ENCODE assay signal across 8 cellular contexts in the genomic region with DNA sequence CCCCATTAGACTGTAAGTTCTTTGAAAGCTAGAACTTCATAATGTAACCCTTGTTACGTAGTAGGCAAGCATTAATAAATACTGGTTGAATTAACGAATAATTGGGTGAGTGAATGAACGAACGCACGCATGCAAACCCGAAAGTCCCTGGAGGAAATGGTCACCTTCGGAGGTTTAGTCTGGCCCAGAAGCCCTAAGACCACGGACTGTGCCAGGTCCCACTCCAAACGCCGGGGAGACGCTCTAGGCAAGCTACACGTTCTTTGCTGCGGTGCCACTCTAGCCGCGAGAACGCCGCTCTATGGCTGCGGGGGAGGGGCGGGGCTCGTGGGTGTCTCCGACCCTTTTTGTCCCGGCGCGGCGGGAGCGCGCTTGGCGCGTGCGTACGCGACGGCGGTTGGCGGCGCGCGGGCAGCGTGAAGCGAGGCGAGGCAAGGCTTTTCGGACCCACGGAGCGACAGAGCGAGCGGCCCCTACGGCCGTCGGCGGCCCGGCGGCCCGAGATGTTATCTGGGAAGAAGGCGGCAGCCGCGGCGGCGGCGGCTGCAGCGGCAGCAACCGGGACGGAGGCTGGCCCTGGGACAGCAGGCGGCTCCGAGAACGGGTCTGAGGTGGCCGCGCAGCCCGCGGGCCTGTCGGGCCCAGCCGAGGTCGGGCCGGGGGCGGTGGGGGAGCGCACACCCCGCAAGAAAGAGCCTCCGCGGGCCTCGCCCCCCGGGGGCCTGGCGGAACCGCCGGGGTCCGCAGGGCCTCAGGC. TPM values are rescaled to one million over a fixed set of nuclear protein-coding genes. Genes with fewer than 3 reads are reported as not detected.
A peak's percentile ranks its signal among the peaks of the same experiment; 100 is the strongest.
DNase-seq lines count a peak whose midpoint lies in the region; ATAC-seq and TF ChIP-seq lines count a peak whose summit lies in the region.

A gene (plus strand): TSS at position 375 of the 757 bp plus-strand sequence. CDS start 129 bp downstream, at position 504.

- H3K4me3 ChIP-seq in HUES6 (ENCODE audit: low read depth, low read length) (peak within 1 kb of the TSS; percentile 100), OCI-LY3 (ENCODE audit: low read length) (peak within 1 kb of the TSS; percentile 99)

- H3K27me3 Mint-ChIP-seq in endothelial cell (ENCODE audit: unreplicated experiment), result peaks cover 8% of the 10 kb centered on the region

- no peaks in the 10 kb centered on the region for H3K9me3 Mint-ChIP-seq in endothelial cell (ENCODE audit: unreplicated experiment)

- H3K9ac ChIP-seq in HUES6 (ENCODE audit: low read length) (peak within 1 kb of the TSS; percentile 98), OCI-LY3 (ENCODE audit: low read length) (peak within 1 kb of the TSS; percentile 89)

- peak; percentile 94 for ATAC-seq in GM21423 (IDR thresholded peaks at IDR 0.05; ENCODE audit: unreplicated experiment)

- H3K36me3 Mint-ChIP-seq in endothelial cell (ENCODE audit: low read depth, unreplicated experiment), result peaks cover 8% of the 10 kb centered on the region

- peaks cover 19% of the 10 kb centered on the region; the same call in 1 of the 2 replicates for H3K9me3 ChIP-seq in HUES6 (ENCODE audit: control insufficient read depth, insufficient read depth, low read depth, low read length)
- H3K9me3 ChIP-seq in OCI-LY3 (ENCODE audit: insufficient read depth, low read length), result no peaks in the 10 kb centered on the region

- peak; percentile 99 for DNase-seq in DMS 273 (lab: John Stamatoyannopoulos, UW; ENCODE audit: unreplicated experiment)
- DNase-seq in activated CD8-positive, alpha-beta memory T cell treated with anti-CD3 and anti-CD28 coated beads, Interleukin-2, amount 50 U/mL, for 48 hours, result peak; percentile 96
- peak; percentile 95 for DNase-seq in endothelial cell (ENCODE audit: low spot score)
- DNase-seq in midbrain (lab: John Stamatoyannopoulos, UW), result peak; percentile 98
- peak; percentile 89 to 91 for DNase-seq in stimulated activated CD8-positive, alpha-beta memory T cell treated with anti-CD3 and anti-CD28 coated beads, Interleukin-2, amount 100 ng/mL, for 1 hour (ENCODE audit: low read depth in 2 of 2)

- H3K79me2 ChIP-seq in OCI-LY3 (ENCODE audit: low read length), result peaks cover 50% of the 10 kb centered on the region

- H3K27ac ChIP-seq in HUES6 (ENCODE audit: low read depth, low read length) (peak within 1 kb of the TSS; percentile 93), OCI-LY3 (ENCODE audit: low read length) (peak within 1 kb of the TSS; percentile 52)

- no peaks in the 10 kb centered on the region for H3K4me1 ChIP-seq in HUES6 (ENCODE audit: control insufficient read depth, insufficient read depth, low read length)
- peaks cover 11% of the 10 kb centered on the region for H3K4me1 ChIP-seq in OCI-LY3 (ENCODE audit: low read length)

- H3K4me3 Mint-ChIP-seq in endothelial cell (ENCODE audit: unreplicated experiment), result peak within 1 kb of the TSS; percentile 99

- peak within 1 kb of the TSS; percentile 94 for H3K4me2 ChIP-seq in OCI-LY3 (ENCODE audit: low read length)

- H3K27me3 ChIP-seq in HUES6 (ENCODE audit: control insufficient read depth, insufficient read depth, low read length) (no peaks in the 10 kb centered on the region), OCI-LY3 (ENCODE audit: low read depth, low read length) (no peaks in the 10 kb centered on the region)

- peaks cover 14% of the 10 kb centered on the region for H4K20me1 ChIP-seq in OCI-LY3 (ENCODE audit: insufficient read depth, low read length)

- no peaks in the 10 kb centered on the region; the same call in 1 of the 2 replicates for H3K36me3 ChIP-seq in HUES6 (ENCODE audit: control insufficient read depth, insufficient read depth, low read length)
- H3K36me3 ChIP-seq in OCI-LY3 (replicated peaks; ENCODE audit: low read depth, low read length), result peaks cover 11% of the 10 kb centered on the region

- peak within 1 kb of the TSS; percentile 93 for H3K27ac Mint-ChIP-seq in endothelial cell (ENCODE audit: unreplicated experiment)

- H3K4me1 Mint-ChIP-seq in endothelial cell (ENCODE audit: unreplicated experiment), result peaks cover 20% of the 10 kb centered on the region

- H2AFZ ChIP-seq in OCI-LY3 (ENCODE audit: low read depth, low read length), result peak within 1 kb of the TSS; percentile 100

- TF ChIP-seq CTCF in OCI-LY3 (IDR thresholded peaks at IDR 0.05; ENCODE audit: low read depth, low read length), result no peak; the same call in 1 of the 2 replicates
- no peak for TF ChIP-seq CTCF in endothelial cell (IDR thresholded peaks at IDR 0.05; ENCODE audit: unreplicated experiment)

RNA-seq across cellular contexts. Expression of the gene that starts here (rescaled TPM):
- total RNA-seq in endothelial cell (ENCODE audit: unreplicated experiment), result 105 TPM

Comparison
In these comparisons a context has a peak if more than half of its experiments do, and no peak if none do; other contexts are left out.
1. Peak in every context shown above with its lines: DNase-seq, ATAC-seq, H3K4me3 ChIP-seq and H3K27ac ChIP-seq.